Comparison of ENCODE assay signal across 16 cellular contexts in genomic region chr18:13605901-13606300, GRCh38.
DNase-seq lines count a peak whose midpoint lies in the region; ATAC-seq, FAIRE-seq and TF ChIP-seq lines count a peak whose summit lies in the region.
"Had no signal": no experiment of that assay in that cellular context is flagged by ENCODE, and none has a peak within 500 bp of the region (broad histone marks: within the 10 kb centered on the region; RNA-seq: fewer than 3 reads in every experiment).

No MANE protein-coding gene starts in this region.

- H3K4me1 ChIP-seq in BLaER1, result peaks cover 80% of the 10 kb centered on the region
- H3K4me1 ChIP-seq in DOHH2 (ENCODE audit: control insufficient read depth, low read length), result peaks cover 88% of the 10 kb centered on the region
- peaks cover 0 to 31% (median 22%) of the 10 kb centered on the region in 6 donors for H3K4me1 ChIP-seq in spleen
- no peaks in the 10 kb centered on the region for H3K4me1 ChIP-seq in pancreas
- H3K4me1 ChIP-seq: Caco-2 had no signal

- intact Hi-C loops in spleen (cut with DNase I; ENCODE audit: low total_unique reads) (no loop called here), pancreas (cut with DNase I) (no loop called here)

- H3K9me3 ChIP-seq in BLaER1, result peaks cover 10% of the 10 kb centered on the region; the same call in 1 of the 2 replicates
- no peaks in the 10 kb centered on the region for H3K9me3 ChIP-seq in DOHH2 (ENCODE audit: control insufficient read depth, insufficient read depth, low read length)
- H3K9me3 ChIP-seq in SK-N-MC (ENCODE audit: low read depth, low read length), result no peaks in the 10 kb centered on the region
- peaks cover 0 to 3% (median 0%) of the 10 kb centered on the region in 8 donors for H3K9me3 ChIP-seq in spleen
- no peaks in the 10 kb centered on the region for H3K9me3 ChIP-seq in pancreas
- H3K9me3 ChIP-seq: Caco-2 had no signal

- H3K27me3 ChIP-seq in BLaER1 (no peaks in the 10 kb centered on the region), DOHH2 (ENCODE audit: control insufficient read depth, low read length) (no peaks in the 10 kb centered on the region), spleen (replicated peaks in 1 of 7) (peaks cover 0 to under 1% (median 0%) of the 10 kb centered on the region in 7 donors), pancreas (no peaks in the 10 kb centered on the region)

- H3K79me2 ChIP-seq in DOHH2 (ENCODE audit: control insufficient read depth, low read length), result no peaks in the 10 kb centered on the region

- TF ChIP-seq POLR2A in spleen (IDR thresholded peaks at IDR 0.05), result no peak

- no peak overlapping the region for H3K27ac ChIP-seq in BLaER1
- H3K27ac ChIP-seq in DOHH2 (ENCODE audit: low read depth, low read length), result no peak overlapping the region
- H3K27ac ChIP-seq in SK-N-MC, result peak overlapping the region; percentile 78; the same call in 1 of the 2 replicates
- H3K27ac ChIP-seq in spleen, result no peak overlapping the region
- H3K27ac ChIP-seq in pancreas, result no peak overlapping the region
- no peak overlapping the region for H3K27ac ChIP-seq in coronary artery
- H3K27ac ChIP-seq: C4-2B had no signal

- H3F3A ChIP-seq in DOHH2 (ENCODE audit: control insufficient read depth, insufficient read depth), result peaks cover 26% of the 10 kb centered on the region

- peaks cover 9% of the 10 kb centered on the region; the same call in 1 of the 2 replicates for H4K20me1 ChIP-seq in BLaER1
- H4K20me1 ChIP-seq in DOHH2 (ENCODE audit: control insufficient read depth, insufficient read depth, low read depth, low read length), result no peaks in the 10 kb centered on the region

- WGBS in spleen, 5 donors, result 92 to 100% (median 92%) methylated on average over 6 of the region's 6 CpGs
- WGBS in pancreas, 2 donors, result 80 to 83% methylated on average over 6 of the region's 6 CpGs

- no peaks in the 10 kb centered on the region for H3K9me2 ChIP-seq in DOHH2 (replicated peaks; ENCODE audit: control insufficient read depth, low read length)

- peaks cover 18% of the 10 kb centered on the region for H3K36me3 ChIP-seq in BLaER1
- no peaks in the 10 kb centered on the region; the same call in 1 of the 2 replicates for H3K36me3 ChIP-seq in DOHH2 (ENCODE audit: control insufficient read depth, low read length)
- no peaks in the 10 kb centered on the region for H3K36me3 ChIP-seq in SK-N-MC (ENCODE audit: insufficient read depth, low read length)
- no peaks in the 10 kb centered on the region for H3K36me3 ChIP-seq in spleen
- no peaks in the 10 kb centered on the region for H3K36me3 ChIP-seq in pancreas

- no peak overlapping the region for H3K4me3 ChIP-seq in BLaER1
- 0 out of 2 replicates have a peak overlapping the region, but pooled peaks have one; percentile 13 for H3K4me3 ChIP-seq in DOHH2 (ENCODE audit: low read length)
- no peak overlapping the region for H3K4me3 ChIP-seq in SK-N-MC
- no peak overlapping the region for H3K4me3 ChIP-seq in spleen
- H3K4me3 ChIP-seq in pancreas, result no peak overlapping the region
- no peak overlapping the region for H3K4me3 ChIP-seq in coronary artery
- H3K4me3 ChIP-seq: GM12878 had no signal

- TF ChIP-seq CTCF in DOHH2 (IDR thresholded peaks at IDR 0.05; ENCODE audit: low read depth, low read length, poor library complexity, severe bottlenecking) (no peak), spleen (IDR thresholded peaks at IDR 0.05 in 8 of 11, conservative IDR thresholded peaks at IDR 0.05 in 3 of 11) (no peak), pancreas (IDR thresholded peaks at IDR 0.05) (no peak), coronary artery (IDR thresholded peaks at IDR 0.05) (no peak)

- DNase-seq in SK-N-MC (ENCODE audit: low read depth, low spot score) (no peak), spleen (peak; percentile 41), pancreas (no peak), CD1c-positive myeloid dendritic cell (ENCODE audit: extremely low spot score) (no peak), coronary artery (ENCODE audit: low spot score) (no peak)
- DNase-seq: ACHN, Caco-2, HCEC 1CT, HFFc6 had no signal

- ATAC-seq in pancreas, result no peak
- ATAC-seq: CD8-positive, alpha-beta T cell; GM12878; HepG2 had no signal

- H3K9ac ChIP-seq in BLaER1, result no peak overlapping the region
- no peak overlapping the region for H3K9ac ChIP-seq in SK-N-MC (ENCODE audit: insufficient read length)

- peak overlapping the region; percentile 64 for H3K4me2 ChIP-seq in BLaER1
- H3K4me2 ChIP-seq in DOHH2 (ENCODE audit: low read length), result peak overlapping the region; percentile 42

- FAIRE-seq in pancreas (lab: Jason Lieb, UNC), result no peak
- FAIRE-seq: GM12878, HepG2, HTR-8/SVneo had no signal
